Comparison of ENCODE assay signal across 1 cellular context in the genomic region with DNA sequence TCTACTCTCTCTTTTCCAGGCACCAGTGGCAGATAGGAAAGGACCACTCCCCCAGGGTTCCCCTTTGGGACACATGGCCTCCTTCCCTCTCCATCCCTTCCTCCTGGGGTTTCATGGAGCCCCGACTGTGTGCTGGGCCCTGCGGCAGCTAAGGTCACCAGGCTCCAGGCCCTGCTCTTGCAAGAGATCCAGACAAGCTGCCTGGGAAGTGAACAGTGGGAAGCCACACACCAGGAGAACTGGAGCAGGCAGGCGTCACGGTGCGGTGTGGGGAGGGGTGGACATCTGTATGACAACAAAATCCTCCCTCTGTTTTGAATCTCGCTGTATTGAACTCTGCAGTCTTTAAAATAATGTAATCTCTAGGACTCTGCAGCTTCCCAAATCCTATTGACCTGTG.
TF ChIP-seq lines count a peak whose summit lies in the region.

No MANE protein-coding gene starts in this region.

TF ChIP-seq in WTC11, 78 proteins besides CTCF, POLR2A, EP300 and RAD21 (continued from another document):
- TF ChIP-seq, protein P1, sequence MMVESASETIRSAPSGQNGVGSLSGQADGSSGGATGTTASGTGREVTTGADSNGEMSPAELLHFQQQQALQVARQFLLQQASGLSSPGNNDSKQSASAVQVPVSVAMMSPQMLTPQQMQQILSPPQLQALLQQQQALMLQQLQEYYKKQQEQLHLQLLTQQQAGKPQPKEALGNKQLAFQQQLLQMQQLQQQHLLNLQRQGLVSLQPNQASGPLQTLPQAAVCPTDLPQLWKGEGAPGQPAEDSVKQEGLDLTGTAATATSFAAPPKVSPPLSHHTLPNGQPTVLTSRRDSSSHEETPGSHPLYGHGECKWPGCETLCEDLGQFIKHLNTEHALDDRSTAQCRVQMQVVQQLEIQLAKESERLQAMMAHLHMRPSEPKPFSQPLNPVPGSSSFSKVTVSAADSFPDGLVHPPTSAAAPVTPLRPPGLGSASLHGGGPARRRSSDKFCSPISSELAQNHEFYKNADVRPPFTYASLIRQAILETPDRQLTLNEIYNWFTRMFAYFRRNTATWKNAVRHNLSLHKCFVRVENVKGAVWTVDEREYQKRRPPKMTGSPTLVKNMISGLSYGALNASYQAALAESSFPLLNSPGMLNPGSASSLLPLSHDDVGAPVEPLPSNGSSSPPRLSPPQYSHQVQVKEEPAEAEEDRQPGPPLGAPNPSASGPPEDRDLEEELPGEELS (CRISPR knock-in tag; IDR thresholded peaks at IDR 0.05): 0 out of 2 replicates have a peak, but pooled peaks have one; percentile 28
- no peak for TF ChIP-seq JUN (CRISPR knock-in tag; IDR thresholded peaks at IDR 0.05)
- no peak for TF ChIP-seq NFYB (CRISPR knock-in tag; conservative IDR thresholded peaks at IDR 0.05; ENCODE audit: low read depth)
- TF ChIP-seq ZNF423 (CRISPR knock-in tag; IDR thresholded peaks at IDR 0.05): peak; percentile 68
- TF ChIP-seq NFATC4 (CRISPR knock-in tag; IDR thresholded peaks at IDR 0.05): no peak
- TF ChIP-seq, protein P2, sequence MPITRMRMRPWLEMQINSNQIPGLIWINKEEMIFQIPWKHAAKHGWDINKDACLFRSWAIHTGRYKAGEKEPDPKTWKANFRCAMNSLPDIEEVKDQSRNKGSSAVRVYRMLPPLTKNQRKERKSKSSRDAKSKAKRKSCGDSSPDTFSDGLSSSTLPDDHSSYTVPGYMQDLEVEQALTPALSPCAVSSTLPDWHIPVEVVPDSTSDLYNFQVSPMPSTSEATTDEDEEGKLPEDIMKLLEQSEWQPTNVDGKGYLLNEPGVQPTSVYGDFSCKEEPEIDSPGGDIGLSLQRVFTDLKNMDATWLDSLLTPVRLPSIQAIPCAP (CRISPR knock-in tag; IDR thresholded peaks at IDR 0.05): no peak
- TF ChIP-seq ZNF512 (CRISPR knock-in tag; IDR thresholded peaks at IDR 0.05; ENCODE audit: borderline replicate concordance): no peak
- TF ChIP-seq HMGA2 (CRISPR knock-in tag; IDR thresholded peaks at IDR 0.05): no peak
- no peak for TF ChIP-seq ZBTB21 (CRISPR knock-in tag; IDR thresholded peaks at IDR 0.05; ENCODE audit: borderline replicate concordance)
- TF ChIP-seq, protein P3, sequence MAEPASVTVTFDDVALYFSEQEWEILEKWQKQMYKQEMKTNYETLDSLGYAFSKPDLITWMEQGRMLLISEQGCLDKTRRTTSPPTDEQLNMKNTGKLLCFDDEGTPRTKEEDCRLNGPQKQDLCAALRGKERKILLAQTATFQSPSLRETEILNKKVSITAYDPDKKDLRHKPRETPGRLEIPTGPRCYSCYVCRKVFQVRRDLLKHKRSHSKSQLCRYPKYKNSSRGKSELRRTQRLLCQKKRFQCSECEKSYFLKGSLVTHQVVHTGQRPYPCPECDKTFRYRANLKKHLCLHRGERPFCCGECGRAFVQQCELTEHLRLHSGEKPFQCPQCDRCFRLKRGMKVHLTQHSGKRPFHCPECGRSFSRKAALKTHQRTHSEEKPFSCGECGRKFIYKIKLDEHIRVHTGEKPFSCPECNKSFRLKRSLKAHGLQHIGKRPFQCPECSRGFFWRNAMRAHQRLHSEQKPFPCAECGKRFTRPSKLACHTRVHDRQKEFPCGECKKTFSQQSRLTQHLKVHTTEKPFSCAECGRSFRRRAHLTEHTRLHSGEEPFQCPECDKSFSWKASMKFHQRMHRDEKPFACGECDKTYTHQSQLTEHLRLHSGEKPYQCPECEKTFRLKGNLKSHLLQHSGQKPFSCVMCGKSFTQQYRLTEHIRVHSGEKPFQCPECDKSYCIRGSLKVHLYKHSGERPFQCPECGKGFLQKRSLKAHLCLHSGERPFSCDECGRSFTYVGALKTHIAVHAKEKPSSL (CRISPR knock-in tag; conservative IDR thresholded peaks at IDR 0.05): no peak
- TF ChIP-seq ETV6 (CRISPR knock-in tag; IDR thresholded peaks at IDR 0.05): 0 out of 2 replicates have a peak, but pooled peaks have one; percentile 14
- TF ChIP-seq, protein P4, sequence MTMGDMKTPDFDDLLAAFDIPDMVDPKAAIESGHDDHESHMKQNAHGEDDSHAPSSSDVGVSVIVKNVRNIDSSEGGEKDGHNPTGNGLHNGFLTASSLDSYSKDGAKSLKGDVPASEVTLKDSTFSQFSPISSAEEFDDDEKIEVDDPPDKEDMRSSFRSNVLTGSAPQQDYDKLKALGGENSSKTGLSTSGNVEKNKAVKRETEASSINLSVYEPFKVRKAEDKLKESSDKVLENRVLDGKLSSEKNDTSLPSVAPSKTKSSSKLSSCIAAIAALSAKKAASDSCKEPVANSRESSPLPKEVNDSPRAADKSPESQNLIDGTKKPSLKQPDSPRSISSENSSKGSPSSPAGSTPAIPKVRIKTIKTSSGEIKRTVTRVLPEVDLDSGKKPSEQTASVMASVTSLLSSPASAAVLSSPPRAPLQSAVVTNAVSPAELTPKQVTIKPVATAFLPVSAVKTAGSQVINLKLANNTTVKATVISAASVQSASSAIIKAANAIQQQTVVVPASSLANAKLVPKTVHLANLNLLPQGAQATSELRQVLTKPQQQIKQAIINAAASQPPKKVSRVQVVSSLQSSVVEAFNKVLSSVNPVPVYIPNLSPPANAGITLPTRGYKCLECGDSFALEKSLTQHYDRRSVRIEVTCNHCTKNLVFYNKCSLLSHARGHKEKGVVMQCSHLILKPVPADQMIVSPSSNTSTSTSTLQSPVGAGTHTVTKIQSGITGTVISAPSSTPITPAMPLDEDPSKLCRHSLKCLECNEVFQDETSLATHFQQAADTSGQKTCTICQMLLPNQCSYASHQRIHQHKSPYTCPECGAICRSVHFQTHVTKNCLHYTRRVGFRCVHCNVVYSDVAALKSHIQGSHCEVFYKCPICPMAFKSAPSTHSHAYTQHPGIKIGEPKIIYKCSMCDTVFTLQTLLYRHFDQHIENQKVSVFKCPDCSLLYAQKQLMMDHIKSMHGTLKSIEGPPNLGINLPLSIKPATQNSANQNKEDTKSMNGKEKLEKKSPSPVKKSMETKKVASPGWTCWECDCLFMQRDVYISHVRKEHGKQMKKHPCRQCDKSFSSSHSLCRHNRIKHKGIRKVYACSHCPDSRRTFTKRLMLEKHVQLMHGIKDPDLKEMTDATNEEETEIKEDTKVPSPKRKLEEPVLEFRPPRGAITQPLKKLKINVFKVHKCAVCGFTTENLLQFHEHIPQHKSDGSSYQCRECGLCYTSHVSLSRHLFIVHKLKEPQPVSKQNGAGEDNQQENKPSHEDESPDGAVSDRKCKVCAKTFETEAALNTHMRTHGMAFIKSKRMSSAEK (CRISPR knock-in tag; IDR thresholded peaks at IDR 0.05; ENCODE audit: borderline replicate concordance): no peak
- TF ChIP-seq E2F5 (CRISPR knock-in tag; IDR thresholded peaks at IDR 0.05): no peak
- no peak for TF ChIP-seq ZNF317 (CRISPR knock-in tag; IDR thresholded peaks at IDR 0.05; ENCODE audit: borderline replicate concordance, low read depth)
- no peak for TF ChIP-seq FOXK1 (CRISPR knock-in tag; IDR thresholded peaks at IDR 0.05)
- TF ChIP-seq, protein P5, sequence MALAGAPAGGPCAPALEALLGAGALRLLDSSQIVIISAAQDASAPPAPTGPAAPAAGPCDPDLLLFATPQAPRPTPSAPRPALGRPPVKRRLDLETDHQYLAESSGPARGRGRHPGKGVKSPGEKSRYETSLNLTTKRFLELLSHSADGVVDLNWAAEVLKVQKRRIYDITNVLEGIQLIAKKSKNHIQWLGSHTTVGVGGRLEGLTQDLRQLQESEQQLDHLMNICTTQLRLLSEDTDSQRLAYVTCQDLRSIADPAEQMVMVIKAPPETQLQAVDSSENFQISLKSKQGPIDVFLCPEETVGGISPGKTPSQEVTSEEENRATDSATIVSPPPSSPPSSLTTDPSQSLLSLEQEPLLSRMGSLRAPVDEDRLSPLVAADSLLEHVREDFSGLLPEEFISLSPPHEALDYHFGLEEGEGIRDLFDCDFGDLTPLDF (CRISPR knock-in tag; IDR thresholded peaks at IDR 0.05): no peak
- TF ChIP-seq, protein P6, sequence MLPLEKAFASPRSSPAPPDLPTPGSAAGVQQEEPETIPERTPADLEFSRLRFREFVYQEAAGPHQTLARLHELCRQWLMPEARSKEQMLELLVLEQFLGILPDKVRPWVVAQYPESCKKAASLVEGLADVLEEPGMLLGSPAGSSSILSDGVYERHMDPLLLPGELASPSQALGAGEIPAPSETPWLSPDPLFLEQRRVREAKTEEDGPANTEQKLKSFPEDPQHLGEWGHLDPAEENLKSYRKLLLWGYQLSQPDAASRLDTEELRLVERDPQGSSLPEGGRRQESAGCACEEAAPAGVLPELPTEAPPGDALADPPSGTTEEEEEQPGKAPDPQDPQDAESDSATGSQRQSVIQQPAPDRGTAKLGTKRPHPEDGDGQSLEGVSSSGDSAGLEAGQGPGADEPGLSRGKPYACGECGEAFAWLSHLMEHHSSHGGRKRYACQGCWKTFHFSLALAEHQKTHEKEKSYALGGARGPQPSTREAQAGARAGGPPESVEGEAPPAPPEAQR (CRISPR knock-in tag; IDR thresholded peaks at IDR 0.05): no peak
- TF ChIP-seq USF1 (CRISPR knock-in tag; IDR thresholded peaks at IDR 0.05): no peak
